ENCODE assay signal across 8 cellular contexts in the genomic region with DNA sequence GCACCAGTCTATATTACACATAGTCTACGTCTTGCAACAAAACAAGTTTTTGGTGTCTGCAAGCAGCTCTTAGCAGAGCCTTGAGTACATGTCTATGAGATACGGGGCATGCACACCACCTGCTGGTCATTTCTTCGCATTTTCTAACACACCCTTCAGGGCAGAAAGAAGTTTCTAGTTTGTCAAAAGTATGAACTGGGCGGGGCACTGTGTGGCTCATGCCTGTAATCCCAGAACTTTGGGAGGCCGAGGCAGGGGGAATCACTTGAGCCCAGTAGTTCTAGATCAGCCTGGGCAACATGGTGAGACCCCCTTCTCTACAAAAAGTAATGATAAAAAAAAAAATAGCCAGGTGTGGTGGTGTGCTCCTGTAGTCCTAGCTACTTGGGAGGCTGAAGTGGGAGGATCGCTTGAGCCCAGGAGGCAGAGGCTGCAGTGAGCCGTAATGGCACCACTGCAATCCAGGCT.
DNase-seq lines count a peak whose midpoint lies in the region; ATAC-seq lines count a peak whose summit lies in the region.

No MANE protein-coding gene starts in this region.

- peak; percentile 66 for DNase-seq in activated gamma-delta T cell treated with Interleukin-2 at 50 U/mL for 16 hours
- DNase-seq in activated gamma-delta T cell (lab: John Stamatoyannopoulos, UW), result no peak
- DNase-seq in NCI-H2227 (lab: John Stamatoyannopoulos, UW; ENCODE audit: unreplicated experiment), result peak; percentile 49
- peak; percentile 81 for DNase-seq in cerebellar cortex (ENCODE audit: low spot score)
- peak; percentile 59 for DNase-seq in stimulated activated CD4-positive, alpha-beta T cell treated with anti-CD3 and anti-CD28 coated beads, Interleukin-4, amount 100 ng/mL, for 1 hour

- no peaks in the 10 kb centered on the region for H3K27me3 ChIP-seq in layer of hippocampus (ENCODE audit: control insufficient read depth, insufficient read depth, low read length)

- peak overlapping the region; percentile 10 for H3K27ac ChIP-seq in layer of hippocampus (ENCODE audit: low read depth, low read length)

- peak; percentile 85 for ATAC-seq in HG02852 (IDR thresholded peaks at IDR 0.05; ENCODE audit: unreplicated experiment)
- peak; percentile 80 to 89 for ATAC-seq in activated CD4-positive, CD25-positive, alpha-beta regulatory T cell treated with anti-CD3 and anti-CD28 coated beads, Interleukin-2, amount 50 U/mL, for 24 hours
